9 cellular contexts compared by ENCODE assay signal in the genomic region with DNA sequence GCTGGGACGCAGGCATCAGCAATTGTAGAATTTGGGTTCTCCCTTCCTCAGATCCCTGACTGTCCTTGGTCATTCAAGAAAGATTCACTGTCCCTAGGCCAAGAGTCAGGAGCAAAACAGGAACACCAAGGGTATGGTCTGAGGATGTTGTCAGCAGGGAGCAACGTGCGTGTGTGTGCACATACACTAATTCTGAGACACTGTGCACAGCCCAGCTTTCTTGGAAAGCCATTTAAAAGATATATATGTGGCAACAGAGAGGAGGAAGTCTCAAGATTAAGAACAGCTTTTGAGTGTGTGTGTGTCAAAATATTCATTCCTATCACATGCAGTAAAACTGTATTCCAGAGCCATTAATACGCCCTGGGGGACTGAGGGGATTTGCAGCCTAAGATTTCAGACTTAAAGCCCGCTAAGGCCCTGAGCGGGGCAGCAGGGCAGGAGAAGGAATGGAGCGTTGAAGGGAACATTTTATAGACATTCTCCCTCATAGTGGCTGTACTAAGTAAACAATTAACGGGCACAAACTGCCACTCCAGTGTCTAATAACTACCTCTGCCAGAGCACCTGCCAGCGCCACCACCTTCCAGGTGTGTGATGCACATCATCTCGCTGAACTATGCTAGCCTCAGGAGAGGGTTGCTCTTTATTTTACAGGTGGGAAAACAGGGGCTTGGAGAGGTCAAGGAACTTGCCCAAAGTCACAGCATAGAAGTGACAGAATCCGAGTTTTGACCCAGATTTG. TPM values are rescaled to one million over a fixed set of nuclear protein-coding genes. Genes with fewer than 3 reads are reported as not detected.
DNase-seq lines count a peak whose midpoint lies in the region; ATAC-seq lines count a peak whose summit lies in the region.
"Had no signal": no experiment of that assay in that cellular context is flagged by ENCODE, and none has a peak within 500 bp of the region (broad histone marks: within the 10 kb centered on the region; RNA-seq: fewer than 3 reads in every experiment).

No MANE protein-coding gene starts in this region.

- peak overlapping the region; percentile 25 to 60 (median 38) for H3K27ac Mint-ChIP-seq in CD4-positive, CD25-positive, alpha-beta regulatory T cell
- H3K27ac Mint-ChIP-seq in T-helper 1 cell treated with Interleukin-12 subunit alpha and Interleukin-12 subunit beta and Interleukin-4 antibody, amounts not matched to agents 30 μg/mL and 1 μg/mL, for 36 hours: peak overlapping the region; percentile 35
- H3K27ac Mint-ChIP-seq in memory B cell: no peak overlapping the region

- peak overlapping the region; percentile 47 for H3K4me3 ChIP-seq in CD4-positive, CD25-positive, alpha-beta regulatory T cell (ENCODE audit: low read depth, low read length)
- H3K4me3 ChIP-seq in HUES6 (ENCODE audit: low read depth, low read length): peak overlapping the region; percentile 7; the same call in 1 of the 2 replicates

- H3K4me1 ChIP-seq in CD4-positive, CD25-positive, alpha-beta regulatory T cell (ENCODE audit: control insufficient read depth, insufficient read depth, low read length, poor library complexity, severe bottlenecking): peaks cover 43% of the 10 kb centered on the region
- H3K4me1 ChIP-seq in HUES6 (ENCODE audit: control insufficient read depth, insufficient read depth, low read length): peaks cover 48% of the 10 kb centered on the region

- no peaks in the 10 kb centered on the region for H3K9me3 Mint-ChIP-seq in CD4-positive, CD25-positive, alpha-beta regulatory T cell
- no peaks in the 10 kb centered on the region for H3K9me3 Mint-ChIP-seq in T-helper 1 cell treated with Interleukin-12 subunit alpha and Interleukin-12 subunit beta and Interleukin-4 antibody, amounts not matched to agents 30 μg/mL and 1 μg/mL, for 36 hours
- H3K9me3 Mint-ChIP-seq in memory B cell: no peaks in the 10 kb centered on the region

- peaks cover 34 to 79% (median 54%) of the 10 kb centered on the region in 4 donors for H3K4me1 Mint-ChIP-seq in CD4-positive, CD25-positive, alpha-beta regulatory T cell
- peaks cover 54% of the 10 kb centered on the region for H3K4me1 Mint-ChIP-seq in T-helper 1 cell treated with Interleukin-12 subunit alpha and Interleukin-12 subunit beta and Interleukin-4 antibody, amounts not matched to agents 30 μg/mL and 1 μg/mL, for 36 hours (ENCODE audit: low read depth)
- peaks cover 41% of the 10 kb centered on the region for H3K4me1 Mint-ChIP-seq in memory B cell

- intact Hi-C loops in posterior vena cava (cut with DNase I): no loop called here

- peaks cover 9% of the 10 kb centered on the region for H3K36me3 ChIP-seq in CD4-positive, CD25-positive, alpha-beta regulatory T cell (ENCODE audit: control insufficient read depth, insufficient read depth, low read length)
- no peaks in the 10 kb centered on the region; the same call in 1 of the 2 replicates for H3K36me3 ChIP-seq in HUES6 (ENCODE audit: control insufficient read depth, insufficient read depth, low read length)

- ATAC-seq in CD4-positive, CD25-positive, alpha-beta regulatory T cell (ENCODE audit: low read depth in 2 of 2): no peak
- no peak for ATAC-seq in memory B cell (ENCODE audit: low read depth)
- ATAC-seq in HG03457 (IDR thresholded peaks at IDR 0.05; ENCODE audit: unreplicated experiment): no peak

- H3K27ac ChIP-seq in CD4-positive, CD25-positive, alpha-beta regulatory T cell (ENCODE audit: insufficient read depth, low read length, poor library complexity, severe bottlenecking): no peak overlapping the region
- H3K27ac ChIP-seq in HUES6 (ENCODE audit: low read depth, low read length): no peak overlapping the region

- H3K4me3 Mint-ChIP-seq in CD4-positive, CD25-positive, alpha-beta regulatory T cell: peak overlapping the region in 3 of 4 donors; percentile 95 to 98 (median 97)
- H3K4me3 Mint-ChIP-seq in T-helper 1 cell treated with Interleukin-12 subunit alpha and Interleukin-12 subunit beta and Interleukin-4 antibody, amounts not matched to agents 30 μg/mL and 1 μg/mL, for 36 hours: peak overlapping the region; percentile 62
- peak overlapping the region; percentile 25 for H3K4me3 Mint-ChIP-seq in memory B cell

- peaks cover 8% of the 10 kb centered on the region for H3K36me3 Mint-ChIP-seq in CD4-positive, CD25-positive, alpha-beta regulatory T cell
- H3K36me3 Mint-ChIP-seq in T-helper 1 cell treated with Interleukin-12 subunit alpha and Interleukin-12 subunit beta and Interleukin-4 antibody, amounts not matched to agents 30 μg/mL and 1 μg/mL, for 36 hours (ENCODE audit: low read depth): peaks cover 20% of the 10 kb centered on the region
- H3K36me3 Mint-ChIP-seq in memory B cell: peaks cover 15% of the 10 kb centered on the region

- H3K27me3 Mint-ChIP-seq in CD4-positive, CD25-positive, alpha-beta regulatory T cell: no peaks in the 10 kb centered on the region
- H3K27me3 Mint-ChIP-seq in T-helper 1 cell treated with Interleukin-12 subunit alpha and Interleukin-12 subunit beta and Interleukin-4 antibody, amounts not matched to agents 30 μg/mL and 1 μg/mL, for 36 hours (ENCODE audit: low read depth): no peaks in the 10 kb centered on the region
- H3K27me3 Mint-ChIP-seq in memory B cell: no peaks in the 10 kb centered on the region

- no peaks in the 10 kb centered on the region for H3K27me3 ChIP-seq in CD4-positive, CD25-positive, alpha-beta regulatory T cell (ENCODE audit: control insufficient read depth, insufficient read depth, low read length)
- H3K27me3 ChIP-seq in HUES6 (ENCODE audit: control insufficient read depth, insufficient read depth, low read length): peaks cover 2% of the 10 kb centered on the region; the same call in 1 of the 2 replicates

- H3K9ac ChIP-seq in HUES6 (ENCODE audit: low read length): no peak overlapping the region

- peak in 1 of 3 donors; percentile 40 for DNase-seq in CD4-positive, CD25-positive, alpha-beta regulatory T cell
- DNase-seq in memory B cell (ENCODE audit: low spot score in 2 of 2): no peak
- DNase-seq in activated CD4-positive, CD25-positive, alpha-beta regulatory T cell treated with anti-CD3 and anti-CD28 coated beads, Interleukin-2, amount 50 U/mL, for 72 hours: no peak
- DNase-seq in posterior vena cava (ENCODE audit: low spot score): no peak
- DNase-seq in foreskin melanocyte: no peak
- DNase-seq: activated CD4-positive, alpha-beta T cell treated with anti-CD3 and anti-CD28 coated beads for 4 hours had no signal

- no peaks in the 10 kb centered on the region for H3K9me3 ChIP-seq in CD4-positive, CD25-positive, alpha-beta regulatory T cell (ENCODE audit: control insufficient read depth in 2 of 2, low read length in 2 of 2)
- no peaks in the 10 kb centered on the region for H3K9me3 ChIP-seq in HUES6 (ENCODE audit: control insufficient read depth, insufficient read depth, low read depth, low read length)

RNA-seq across cellular contexts. Expression of a gene that starts 2.0 kb away (rescaled TPM):
- total RNA-seq in CD4-positive, CD25-positive, alpha-beta regulatory T cell: 24.8 TPM
- 1 to 10 TPM; 4.8 to 7.3 (median 7.0) TPM for polyA plus RNA-seq in CD4-positive, CD25-positive, alpha-beta regulatory T cell
- total RNA-seq in posterior vena cava: 10 to 100 TPM; 16.6 to 18.0 TPM

RNA-seq across cellular contexts. Expression of a gene that starts 28.1 kb away (rescaled TPM):
- total RNA-seq in CD4-positive, CD25-positive, alpha-beta regulatory T cell: 10.9 TPM
- polyA plus RNA-seq in CD4-positive, CD25-positive, alpha-beta regulatory T cell: 10 to 100 TPM; 25.6 to 32.7 (median 28.2) TPM
- total RNA-seq in posterior vena cava: 10 to 100 TPM; 19.9 to 22.5 TPM

Comparison
In these comparisons a context has a peak if more than half of its experiments do, and no peak if none do; other contexts are left out.
1. H3K4me3 Mint-ChIP-seq: peak in every context shown above with its lines; median percentile 97 in CD4-positive, CD25-positive, alpha-beta regulatory T cell; 62 in T-helper 1 cell treated with Interleukin-12 subunit alpha and Interleukin-12 subunit beta and Interleukin-4 antibody, amounts not matched to agents 30 μg/mL and 1 μg/mL, for 36 hours; 25 in memory B cell.